In the genomic region with DNA sequence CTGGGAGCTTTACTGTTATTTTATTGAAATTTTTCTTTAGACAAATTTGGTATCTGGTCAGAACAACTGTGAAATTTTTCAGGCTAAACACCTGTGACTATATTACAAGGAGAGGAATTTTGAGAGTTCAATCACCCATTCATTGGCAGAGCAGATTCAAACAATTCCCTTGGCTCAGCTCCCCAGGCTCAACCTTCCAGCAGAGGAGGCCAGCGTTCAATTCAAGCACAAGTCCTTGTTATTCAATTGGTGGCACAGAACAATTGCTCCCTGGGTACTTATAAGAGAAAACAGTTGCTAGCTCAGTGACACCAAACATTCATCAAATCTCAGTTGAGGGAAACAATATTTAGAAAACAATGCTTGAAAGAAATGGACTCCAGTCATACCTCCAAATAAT, we compare ENCODE assay signal across 7 cellular contexts.
DNase-seq lines count a peak whose midpoint lies in the region; ATAC-seq, FAIRE-seq and TF ChIP-seq lines count a peak whose summit lies in the region.

No MANE protein-coding gene starts in this region.

- no peak overlapping the region for H2AK5ac ChIP-seq in mesendoderm (ENCODE audit: low read length)

- H3K79me1 ChIP-seq in mesendoderm (ENCODE audit: low read length): no peaks in the 10 kb centered on the region

- no peak overlapping the region for H3K56ac ChIP-seq in mesendoderm (ENCODE audit: low read length)

- H3K36me3 ChIP-seq in K562 (ENCODE audit: control insufficient read depth, insufficient read depth, low read length) (peaks cover 85% of the 10 kb centered on the region), mesendoderm (ENCODE audit: control insufficient read depth, insufficient read depth, low read length) (no peaks in the 10 kb centered on the region), sigmoid colon (no peaks in the 10 kb centered on the region)

- H3K27me3 Mint-ChIP-seq in activated naive CD4-positive, alpha-beta T cell treated with anti-CD3 and anti-CD28 coated beads, Interleukin-2, amount 10 ng/mL, durations not matched to agents 7 days and 5 days: no peaks in the 10 kb centered on the region

- H3K9me3 ChIP-seq in K562 (replicated peaks; ENCODE audit: control insufficient read depth, insufficient read depth, low read depth, low read length) (no peaks in the 10 kb centered on the region), sigmoid colon (no peaks in the 10 kb centered on the region)

- H3K9ac ChIP-seq in K562 (ENCODE audit: insufficient read depth in 1 of 2, low read depth in 2 of 2, low read length in 2 of 2) (no peak overlapping the region), mesendoderm (ENCODE audit: low read length) (no peak overlapping the region)

- in situ Hi-C loops in K562 (cut with MboI): loop anchor here (25.0 kb wide), 1 partner anchor 720 kb away; no protein-coding TSS in a partner anchor

- H3K4me2 ChIP-seq in K562 (ENCODE audit: insufficient read depth, low read length): no peak overlapping the region
- no peak overlapping the region for H3K4me2 ChIP-seq in mesendoderm (ENCODE audit: low read length)

- H3K27ac ChIP-seq in K562 (ENCODE audit: extremely low read depth, low read depth, low read length): no peak overlapping the region
- H3K27ac ChIP-seq in mesendoderm (ENCODE audit: low read depth, low read length): no peak overlapping the region
- no peak overlapping the region for H3K27ac ChIP-seq in sigmoid colon

- no peaks in the 10 kb centered on the region for H4K20me1 ChIP-seq in K562 (replicated peaks; ENCODE audit: control insufficient read depth, insufficient read depth, low read length)

- H4K5ac ChIP-seq in mesendoderm (ENCODE audit: low read length): no peak overlapping the region

- H3K4ac ChIP-seq in mesendoderm (ENCODE audit: low read depth, low read length): no peak overlapping the region

- no peak for FAIRE-seq in K562 (lab: Jason Lieb, UNC)

- H2AFZ ChIP-seq in K562 (ENCODE audit: low read depth, low read length): no peak overlapping the region

- TF ChIP-seq CTCF in GM12864 (IDR thresholded peaks at IDR 0.05; ENCODE audit: low read depth, low read length, missing control alignments) (peak; percentile 45), K562 (IDR thresholded peaks at IDR 0.05 in 2 of 3, conservative IDR thresholded peaks at IDR 0.05 in 1 of 3; ENCODE audit: insufficient read depth in 2 of 3, low read depth in 1 of 3, low read length in 3 of 3) (peak in 2 of 3 experiments; percentile 15 to 35; a peak in 2 of 6 replicates), sigmoid colon (IDR thresholded peaks at IDR 0.05) (no peak)

- TF ChIP-seq EP300 in K562 (IDR thresholded peaks at IDR 0.05; ENCODE audit: low read length) (no peak), sigmoid colon (IDR thresholded peaks at IDR 0.05) (no peak)

- intact Hi-C loops in K562 (cut with micrococcal nuclease) (loop anchor here (10.0 kb wide), 2 partner anchors 133 to 703 kb away; no protein-coding TSS in a partner anchor), sigmoid colon (cut with DNase I) (loop anchor here (10.0 kb wide), 1 partner anchor 57 kb away; no protein-coding TSS in a partner anchor)

- peak in 1 of 2 experiments; percentile 50; a peak in 2 of 4 replicates for TF ChIP-seq RAD21 in K562 (CRISPR knock-in tag; conservative IDR thresholded peaks at IDR 0.05 in 1 of 2, IDR thresholded peaks at IDR 0.05 in 1 of 2)

- no peak for DNase-seq in GM12864 (ENCODE audit: low read depth)
- peak; percentile 55 for DNase-seq in NCI-H1105 (lab: John Stamatoyannopoulos, UW)
- no peak for DNase-seq in K562 (ENCODE audit: extremely low read depth in 1 of 4, low spot score in 3 of 4)
- peak; percentile 45 for DNase-seq in mesendoderm
- no peak for DNase-seq in activated naive CD4-positive, alpha-beta T cell treated with anti-CD3 and anti-CD28 coated beads, Interleukin-2, amount 10 ng/mL, durations not matched to agents 7 days and 5 days
- no peak for DNase-seq in sigmoid colon

- H3K27me3 ChIP-seq in K562 (ENCODE audit: control insufficient read depth in 2 of 2, insufficient read depth in 2 of 2, low read length in 2 of 2) (no peaks in the 10 kb centered on the region), mesendoderm (ENCODE audit: insufficient read depth, low read length, poor library complexity) (no peaks in the 10 kb centered on the region), sigmoid colon (no peaks in the 10 kb centered on the region)

- peaks cover 20% of the 10 kb centered on the region for H3K79me2 ChIP-seq in K562 (ENCODE audit: control insufficient read depth, insufficient read depth, low read length)
- H3K79me2 ChIP-seq in mesendoderm (ENCODE audit: control insufficient read depth, insufficient read depth, low read length): no peaks in the 10 kb centered on the region

- no peak overlapping the region for H4K8ac ChIP-seq in mesendoderm (ENCODE audit: low read depth, low read length)

- H3K4me3 ChIP-seq in GM12864 (ENCODE audit: low read depth, low read length) (no peak overlapping the region), K562 (no peak overlapping the region), mesendoderm (ENCODE audit: low read length) (no peak overlapping the region), sigmoid colon (no peak overlapping the region)

- H2BK5ac ChIP-seq in mesendoderm (ENCODE audit: low read length): no peak overlapping the region

- CTCF ChIA-PET in K562 (lab: Yijun Ruan, JAX; ENCODE audit: low intra/inter-chr PET ratio): no interaction called here
- CTCF ChIA-PET in activated naive CD4-positive, alpha-beta T cell treated with anti-CD3 and anti-CD28 coated beads, Interleukin-2, amount 10 ng/mL, durations not matched to agents 7 days and 5 days (lab: Charles Lee): interaction anchor here (1.0 to 1.3 kb wide), 4 partner anchors 17 to 271 kb away, joined by 3 to 8 read pairs (median 5); no protein-coding TSS in a partner anchor

- POLR2A ChIA-PET in K562 (lab: Yijun Ruan, JAX): no interaction called here

- ATAC-seq in K562: no peak
- no peak for ATAC-seq in HG02981 (IDR thresholded peaks at IDR 0.05; ENCODE audit: unreplicated experiment)

- peaks cover 6 to 35% of the 10 kb centered on the region in 2 experiments; a peak in 4 of 5 replicates for H3K4me1 ChIP-seq in K562 (replicated peaks in 1 of 2; ENCODE audit: control insufficient read depth in 2 of 2, insufficient read depth in 2 of 2, low read length in 2 of 2)
- no peaks in the 10 kb centered on the region for H3K4me1 ChIP-seq in mesendoderm (ENCODE audit: control insufficient read depth, low read depth, low read length)
- H3K4me1 ChIP-seq in sigmoid colon: no peaks in the 10 kb centered on the region

- H2BK15ac ChIP-seq in mesendoderm (replicated peaks; ENCODE audit: low read depth): no peak overlapping the region

- H3K9me1 ChIP-seq in K562 (ENCODE audit: control insufficient read depth, insufficient read depth, low read length): no peaks in the 10 kb centered on the region

- peaks cover 3% of the 10 kb centered on the region for H3K36me3 Mint-ChIP-seq in activated naive CD4-positive, alpha-beta T cell treated with anti-CD3 and anti-CD28 coated beads, Interleukin-2, amount 10 ng/mL, durations not matched to agents 7 days and 5 days

- no TSS peak for BruUV-seq in K562 (replicated peaks; lab: Mats Ljungman, UMichigan)

- WGBS in K562 (ENCODE audit: insufficient coverage, low coverage, missing lambda C conversion rate): 90% methylated on average over 1 of the region's 1 CpG
- WGBS in mesendoderm (ENCODE audit: extremely low coverage, insufficient coverage, low lambda C conversion rate): no CpG with 5 or more reads among the region's 1 CpG
- WGBS in sigmoid colon, 2 donors: 35 to 44% methylated on average over 1 of the region's 1 CpG

- no peak overlapping the region for H3K27ac Mint-ChIP-seq in activated naive CD4-positive, alpha-beta T cell treated with anti-CD3 and anti-CD28 coated beads, Interleukin-2, amount 10 ng/mL, durations not matched to agents 7 days and 5 days

- no peak overlapping the region for H2BK120ac ChIP-seq in mesendoderm (ENCODE audit: low read depth, low read length)

- H3K23ac ChIP-seq in mesendoderm (ENCODE audit: low read length): no peak overlapping the region

- H3K4me1 Mint-ChIP-seq in activated naive CD4-positive, alpha-beta T cell treated with anti-CD3 and anti-CD28 coated beads, Interleukin-2, amount 10 ng/mL, durations not matched to agents 7 days and 5 days: peaks cover 23% of the 10 kb centered on the region

- no peak overlapping the region for H3K4me3 Mint-ChIP-seq in activated naive CD4-positive, alpha-beta T cell treated with anti-CD3 and anti-CD28 coated beads, Interleukin-2, amount 10 ng/mL, durations not matched to agents 7 days and 5 days

- no peak overlapping the region for H3K18ac ChIP-seq in mesendoderm (ENCODE audit: low read length)

- TF ChIP-seq POLR2A in K562 (conservative IDR thresholded peaks at IDR 0.05) (no peak), sigmoid colon (IDR thresholded peaks at IDR 0.05) (no peak)

- H3K9me3 Mint-ChIP-seq in activated naive CD4-positive, alpha-beta T cell treated with anti-CD3 and anti-CD28 coated beads, Interleukin-2, amount 10 ng/mL, durations not matched to agents 7 days and 5 days: no peaks in the 10 kb centered on the region

TF ChIP-seq in K562, 482 proteins besides CTCF, POLR2A, EP300 and RAD21:
- TF ChIP-seq ZNF699 (CRISPR knock-in tag; IDR thresholded peaks at IDR 0.05; ENCODE audit: insufficient replicate concordance) (no peak), TCF7 (IDR thresholded peaks at IDR 0.05; ENCODE audit: borderline replicate concordance) (no peak)

Comparison
In these comparisons a context has a peak if more than half of its experiments do, and no peak if none do; other contexts are left out.
1. DNase-seq: peak in NCI-H1105 (single experiment) and mesendoderm (single experiment); none in GM12864 (single experiment), K562 (0 of 4), activated naive CD4-positive, alpha-beta T cell treated with anti-CD3 and anti-CD28 coated beads, Interleukin-2, amount 10 ng/mL, durations not matched to agents 7 days and 5 days (single experiment) and sigmoid colon (single experiment).
2. CTCF ChIP-seq: peak in GM12864 (single experiment) and K562 (2 of 3); none in sigmoid colon (0 of 4).